Comparison of ENCODE assay signal across 8 cellular contexts in the genomic region with DNA sequence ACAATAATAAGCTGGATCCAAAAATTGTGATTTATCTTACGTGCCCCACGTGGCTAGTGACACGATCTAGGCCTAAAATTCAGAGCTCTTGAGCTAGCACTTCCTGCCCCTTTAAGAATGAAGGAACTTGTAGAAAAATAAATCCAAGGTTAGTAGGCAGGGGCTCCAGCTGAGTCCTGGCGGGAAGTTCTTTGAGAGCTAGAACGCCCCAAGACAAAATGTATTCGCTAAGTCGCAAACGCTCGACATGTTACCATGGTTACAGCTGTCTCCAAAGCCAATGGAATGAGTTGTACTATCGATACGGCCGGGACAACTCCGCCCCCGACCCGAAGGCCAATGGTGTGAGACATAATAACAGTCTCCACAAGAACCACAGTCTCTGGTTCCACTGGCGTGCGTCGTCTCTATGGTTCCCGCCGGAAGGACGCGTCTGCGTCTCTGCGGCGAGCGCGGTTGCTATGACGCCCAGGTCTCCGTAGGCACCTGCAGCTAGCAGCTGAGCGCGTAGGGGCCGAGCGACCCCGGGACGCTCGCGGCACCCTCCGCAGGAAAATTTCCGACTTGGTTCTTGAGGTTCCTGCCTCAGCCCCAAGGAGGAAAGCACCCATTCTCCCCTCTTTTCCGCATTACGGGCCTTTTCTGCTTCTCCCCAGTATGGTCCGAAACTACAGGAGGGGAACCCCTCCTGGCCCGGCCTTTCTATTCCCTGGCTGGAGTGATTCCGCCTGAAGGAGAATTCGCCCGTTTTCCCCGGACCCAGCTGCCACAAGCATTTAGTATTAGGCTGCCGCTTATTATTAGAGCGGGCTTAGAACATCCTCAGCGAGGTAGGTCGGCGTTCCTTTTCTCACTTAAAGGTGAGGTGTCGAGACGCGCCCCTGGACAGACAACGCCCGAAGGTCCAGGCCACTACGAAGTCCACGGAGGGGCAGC. TPM values are rescaled to one million over a fixed set of nuclear protein-coding genes. Genes with fewer than 3 reads are reported as not detected.
DNase-seq lines count a peak whose midpoint lies in the region; ATAC-seq, FAIRE-seq and TF ChIP-seq lines count a peak whose summit lies in the region.

Gene CCDC30, plus strand, starts transcription at position 459 of the 936 bp plus-strand sequence. CDS start 17,266 bp downstream, outside the sequence.

- no peaks in the 10 kb centered on the region for H4K20me1 ChIP-seq in astrocyte (ENCODE audit: insufficient read depth, low read length)

- under 1% methylated on average over 59 of the region's 59 CpGs for WGBS in right cardiac atrium
- 1 to 2% (median 2%) methylated on average over 59 of the region's 59 CpGs for WGBS in psoas muscle, 3 donors
- WGBS in urinary bladder = under 1% methylated on average over 59 of the region's 59 CpGs

- H3K27me3 Mint-ChIP-seq in T-helper 2 cell treated with Interferon-gamma antibody and Interleukin-4, amounts not matched to agents 5 μg/mL and 100 μg/mL, for 36 hours (ENCODE audit: low read depth) = peaks cover 11% of the 10 kb centered on the region
- no peaks in the 10 kb centered on the region for H3K27me3 Mint-ChIP-seq in astrocyte (ENCODE audit: low read depth, unreplicated experiment)

- peak within 1 kb of the TSS; percentile 92 for H3K4me3 ChIP-seq in astrocyte (ENCODE audit: insufficient read depth, low read depth, low read length)
- peak within 1 kb of the TSS; percentile 59 for H3K4me3 ChIP-seq in right cardiac atrium (ENCODE audit: low read length)
- H3K4me3 ChIP-seq in psoas muscle = peak within 1 kb of the TSS; percentile 77
- H3K4me3 ChIP-seq in urinary bladder (ENCODE audit: low read depth, low read length) = peak within 1 kb of the TSS; percentile 47

- H3K9ac ChIP-seq in astrocyte (ENCODE audit: low read length) = peak within 1 kb of the TSS; percentile 78

- H3K27ac ChIP-seq in astrocyte (ENCODE audit: low read depth, low read length) (peak within 1 kb of the TSS; percentile 33), right cardiac atrium (ENCODE audit: low read length) (no peak within 1 kb of the TSS), psoas muscle (no peak within 1 kb of the TSS), urinary bladder (ENCODE audit: low read depth) (no peak within 1 kb of the TSS)

- no peaks in the 10 kb centered on the region for H3K9me3 Mint-ChIP-seq in T-helper 2 cell treated with Interferon-gamma antibody and Interleukin-4, amounts not matched to agents 5 μg/mL and 100 μg/mL, for 36 hours
- H3K9me3 Mint-ChIP-seq in astrocyte (ENCODE audit: unreplicated experiment) = no peaks in the 10 kb centered on the region

- ATAC-seq in GM18499 (IDR thresholded peaks at IDR 0.05; ENCODE audit: insufficient read depth, unreplicated experiment) (peak; percentile 91), HG02943 (IDR thresholded peaks at IDR 0.05; ENCODE audit: low read depth, unreplicated experiment) (peak; percentile 97), right cardiac atrium (peak; percentile 100), psoas muscle (peak; percentile 100)

- peak within 1 kb of the TSS; percentile 98 for H3K4me2 ChIP-seq in astrocyte (ENCODE audit: low read length)

- H3K4me1 ChIP-seq in astrocyte (ENCODE audit: insufficient read depth, low read length) (peaks cover 10% of the 10 kb centered on the region), right cardiac atrium (ENCODE audit: control insufficient read depth, insufficient read depth, low read length) (no peaks in the 10 kb centered on the region), psoas muscle (peaks cover 4% of the 10 kb centered on the region), urinary bladder (ENCODE audit: insufficient read depth) (peaks cover 1% of the 10 kb centered on the region)

- peak; percentile 99 for FAIRE-seq in astrocyte (lab: Jason Lieb, UNC)

- peaks cover 23% of the 10 kb centered on the region for H3K4me1 Mint-ChIP-seq in T-helper 2 cell treated with Interferon-gamma antibody and Interleukin-4, amounts not matched to agents 5 μg/mL and 100 μg/mL, for 36 hours (ENCODE audit: low read depth)
- H3K4me1 Mint-ChIP-seq in astrocyte (ENCODE audit: low read depth, unreplicated experiment) = peaks cover 3% of the 10 kb centered on the region

- peak within 1 kb of the TSS; percentile 72 for H3K27ac Mint-ChIP-seq in T-helper 2 cell treated with Interferon-gamma antibody and Interleukin-4, amounts not matched to agents 5 μg/mL and 100 μg/mL, for 36 hours
- H3K27ac Mint-ChIP-seq in astrocyte (ENCODE audit: unreplicated experiment) = peak within 1 kb of the TSS; percentile 13

- H2AFZ ChIP-seq in astrocyte (ENCODE audit: low read depth, low read length) = peak within 1 kb of the TSS; percentile 95

- H3K79me2 ChIP-seq in astrocyte (ENCODE audit: insufficient read depth, low read length) = no peaks in the 10 kb centered on the region

- peaks cover 27% of the 10 kb centered on the region for H3K36me3 Mint-ChIP-seq in T-helper 2 cell treated with Interferon-gamma antibody and Interleukin-4, amounts not matched to agents 5 μg/mL and 100 μg/mL, for 36 hours (ENCODE audit: low read depth)
- no peaks in the 10 kb centered on the region for H3K36me3 Mint-ChIP-seq in astrocyte (ENCODE audit: low read depth, unreplicated experiment)

- TF ChIP-seq CTCF in astrocyte (IDR thresholded peaks at IDR 0.05; ENCODE audit: insufficient read depth, low read depth, low read length) (no peak), psoas muscle (IDR thresholded peaks at IDR 0.05) (no peak)

- H3K9me3 ChIP-seq in astrocyte (ENCODE audit: insufficient read depth, low read depth, low read length) = no peaks in the 10 kb centered on the region
- no peaks in the 10 kb centered on the region for H3K9me3 ChIP-seq in right cardiac atrium (ENCODE audit: control insufficient read depth, low read length)
- H3K9me3 ChIP-seq in psoas muscle = no peaks in the 10 kb centered on the region

- intact Hi-C loops in right cardiac atrium (cut with DNase I) (no loop called here), psoas muscle (cut with DNase I) (no loop called here)

- DNase-seq in NCI-H187 (lab: John Stamatoyannopoulos, UW) (peak; percentile 85 to 97), astrocyte (ENCODE audit: low read depth) (peak; percentile 95), right cardiac atrium (peak; percentile 96 to 98 (median 96)), psoas muscle (peak; percentile 94 to 96)
- peak; percentile 94 for DNase-seq in T-helper 2 cell treated with Interferon-gamma antibody and Interleukin-4, amounts not matched to agents 5 μg/mL and 100 μg/mL, for 36 hours (ENCODE audit: low spot score)

- peaks cover 6% of the 10 kb centered on the region for H3K36me3 ChIP-seq in astrocyte (ENCODE audit: insufficient read depth, low read length)
- peaks cover 6 to 34% of the 10 kb centered on the region in 2 donors for H3K36me3 ChIP-seq in psoas muscle (ENCODE audit: insufficient read depth in 1 of 2, low read depth in 1 of 2)
- H3K36me3 ChIP-seq in urinary bladder (ENCODE audit: insufficient read depth) = no peaks in the 10 kb centered on the region

- H3K4me3 Mint-ChIP-seq in T-helper 2 cell treated with Interferon-gamma antibody and Interleukin-4, amounts not matched to agents 5 μg/mL and 100 μg/mL, for 36 hours = peak within 1 kb of the TSS; percentile 79
- peak within 1 kb of the TSS; percentile 75 for H3K4me3 Mint-ChIP-seq in astrocyte (ENCODE audit: unreplicated experiment)

- H3K27me3 ChIP-seq in astrocyte (ENCODE audit: insufficient read depth, low read length) (no peaks in the 10 kb centered on the region), right cardiac atrium (ENCODE audit: control insufficient read depth, insufficient read depth) (no peaks in the 10 kb centered on the region), psoas muscle (ENCODE audit: insufficient read depth in 3 of 3, low read length in 2 of 3) (no peaks in the 10 kb centered on the region)

RNA-seq across cellular contexts. Expression of gene CCDC30, which starts in this region (rescaled TPM):
- 2.2 and 2.5 TPM in 2 replicates for total RNA-seq in astrocyte
- 1 to 10 TPM; 1.4 to 2.9 (median 2.3) TPM for total RNA-seq in right cardiac atrium
- polyA plus RNA-seq in right cardiac atrium = 0.61 TPM
- total RNA-seq in psoas muscle = 1 to 10 TPM in 2 of 4 donors, under 1 TPM in 2; 0.79 to 1.2 (median 1.0) TPM
- polyA plus RNA-seq in psoas muscle = under 1 TPM; 0.39 to 0.92 (median 0.57) TPM
- total RNA-seq in urinary bladder = 7.2 TPM
- polyA plus RNA-seq in urinary bladder = 1.5 TPM
